Comparison of ENCODE assay signal across 8 cellular contexts in genomic region chr16:58734459-58734787, GRCh38. TPM values are rescaled to one million over a fixed set of nuclear protein-coding genes. Genes with fewer than 3 reads are reported as not detected.
DNase-seq lines count a peak whose midpoint lies in the region; ATAC-seq and TF ChIP-seq lines count a peak whose summit lies in the region.

No MANE protein-coding gene starts in this region.

- TF ChIP-seq POLR2A in gastrocnemius medialis (IDR thresholded peaks at IDR 0.05): no peak

- H3K79me2 ChIP-seq in GM23248 (ENCODE audit: insufficient read depth): peaks cover 45% of the 10 kb centered on the region

- no peaks in the 10 kb centered on the region for H3K9me3 ChIP-seq in GM23248 (ENCODE audit: low read depth)
- no peaks in the 10 kb centered on the region for H3K9me3 ChIP-seq in gastrocnemius medialis

- peak overlapping the region; percentile 94 to 98 (median 95) for H3K4me3 Mint-ChIP-seq in T-cell

- H3K27ac Mint-ChIP-seq in T-cell: peak overlapping the region; percentile 23 to 90

- no peaks in the 10 kb centered on the region for H3K36me3 Mint-ChIP-seq in T-cell

- H3K4me1 ChIP-seq in GM23248 (ENCODE audit: insufficient read depth) (peaks cover 11% of the 10 kb centered on the region), gastrocnemius medialis (peaks cover 37% of the 10 kb centered on the region in 2 donors)

- peak overlapping the region; percentile 86 for H3K4me2 ChIP-seq in GM23248 (ENCODE audit: unreplicated experiment)

- POLR2A ChIA-PET in T-cell (lab: Charles Lee): no interaction called here

- 35 to 36% methylated on average over 8 of the region's 8 CpGs for WGBS in GM23248 (ENCODE audit: low coverage in 1 of 2, low lambda C conversion rate in 2 of 2, missing lambda C conversion rate in 2 of 2), 2 experiments

- H4K20me1 ChIP-seq in GM23248 (ENCODE audit: insufficient read depth): no peaks in the 10 kb centered on the region

- intact Hi-C loops in gastrocnemius medialis (cut with DNase I; ENCODE audit: low total_unique reads): loop anchor here (2.0 to 10.0 kb wide), 3 partner anchors 50 to 340 kb away; partner anchors contain the start of genes GINS3 and SLC38A7

- H3K27ac ChIP-seq in GM23248: peak overlapping the region; percentile 28; the same call in 1 of the 2 replicates
- H3K27ac ChIP-seq in gastrocnemius medialis: peak overlapping the region; percentile 85 to 93 (median 92)

- H3K27me3 Mint-ChIP-seq in T-cell: peaks cover 0 to 2% of the 10 kb centered on the region in 2 donors

- TF ChIP-seq CTCF in fibroblast of the aortic adventitia (IDR thresholded peaks at IDR 0.05; ENCODE audit: insufficient read depth, low read length) (no peak), gastrocnemius medialis (IDR thresholded peaks at IDR 0.05 in 4 of 5, conservative IDR thresholded peaks at IDR 0.05 in 1 of 5) (no peak)

- H3K36me3 ChIP-seq in GM23248 (ENCODE audit: low read depth): no peaks in the 10 kb centered on the region
- H3K36me3 ChIP-seq in gastrocnemius medialis: no peaks in the 10 kb centered on the region

- no peaks in the 10 kb centered on the region for H3K9me3 Mint-ChIP-seq in T-cell

- peak overlapping the region; percentile 80 for H3K9ac ChIP-seq in GM23248

- CTCF ChIA-PET in T-cell (lab: Charles Lee): interaction anchor here (0.7 kb wide), 2 partner anchors 14 to 21 kb away, joined by 3 to 6 read pairs; no protein-coding TSS in a partner anchor

- ATAC-seq in T-cell (replicated peaks in 1 of 4): peak in 1 of 4 experiments; percentile 18
- peak in 1 of 2 donors; percentile 6 for ATAC-seq in gastrocnemius medialis
- ATAC-seq in GM19452 (IDR thresholded peaks at IDR 0.05; ENCODE audit: unreplicated experiment): no peak
- no peak for ATAC-seq in GM19324 (IDR thresholded peaks at IDR 0.05; ENCODE audit: low FRiP score, unreplicated experiment)

- no peak for DNase-seq in GM23248
- no peak for DNase-seq in T-cell
- no peak for DNase-seq in fibroblast of the aortic adventitia (ENCODE audit: low read depth)
- no peak for DNase-seq in gastrocnemius medialis
- DNase-seq in activated effector memory CD4-positive, alpha-beta T cell treated with anti-CD3 and anti-CD28 coated beads, Interleukin-2, amount 50 U/mL, for 16 hours: no peak
- DNase-seq in HuH-7.5 (ENCODE audit: low spot score): no peak

- in situ Hi-C loops in GM23248 (cut with MboI): no loop called here
- in situ Hi-C loops in gastrocnemius medialis (cut with MboI; ENCODE audit: low sequenced_read_pairs in 4 of 4): loop anchor here in 1 of 4 donors (25.0 kb wide), 1 partner anchor 222 kb away; the partner anchor contains the start of genes NDRG4 and SETD6

- H3F3A ChIP-seq in GM23248 (ENCODE audit: insufficient read depth): no peaks in the 10 kb centered on the region

- H3K27me3 ChIP-seq in GM23248 (replicated peaks; ENCODE audit: insufficient read depth) (no peaks in the 10 kb centered on the region), gastrocnemius medialis (no peaks in the 10 kb centered on the region)

- H3K4me1 Mint-ChIP-seq in T-cell: peaks cover 33 to 43% (median 38%) of the 10 kb centered on the region in 3 donors

- H2AFZ ChIP-seq in GM23248: peak overlapping the region; percentile 95

- no peaks in the 10 kb centered on the region for H3K9me2 ChIP-seq in GM23248 (ENCODE audit: insufficient read depth)

- H3K4me3 ChIP-seq in GM23248: peak overlapping the region; percentile 84
- H3K4me3 ChIP-seq in fibroblast of the aortic adventitia (ENCODE audit: low read depth, low read length): peak overlapping the region; percentile 90
- peak overlapping the region; percentile 79 to 96 (median 90) for H3K4me3 ChIP-seq in gastrocnemius medialis

RNA-seq across cellular contexts. Expression of gene GOT2, which starts 0.3 kb away (rescaled TPM):
- total RNA-seq in GM23248 (2014; rRNA removed; shearing (Covaris generic)): 40.3 and 46.5 TPM in 2 replicates
- 87.9 and 89.6 TPM in 2 replicates for polyA plus RNA-seq in GM23248 (2016; fragmentation: Nextera tagmentation; extraction: Ambion mirVana)
- total RNA-seq in T-cell: 10 to 100 TPM; 29.2 to 43.4 (median 42.0) TPM
- 13.1 and 29.9 TPM in 2 replicates for total RNA-seq in fibroblast of the aortic adventitia (ENCODE audit: low replicate concordance)
- 100 to 1,000 TPM; 135 to 253 (median 195) TPM for total RNA-seq in gastrocnemius medialis

RNA-seq across cellular contexts. Expression of gene SLC38A7, which starts 49.9 kb away (rescaled TPM):
- total RNA-seq in GM23248 (2014; rRNA removed; shearing (Covaris generic)): 16.1 and 21.2 TPM in 2 replicates
- polyA plus RNA-seq in GM23248 (2016; fragmentation: Nextera tagmentation; extraction: Ambion mirVana): 19.2 and 20.2 TPM in 2 replicates
- total RNA-seq in T-cell (10 to 100 TPM in 3 of 5 donors, 1 to 10 TPM in 2; 7.7 to 15.5 (median 13.4) TPM), fibroblast of the aortic adventitia (ENCODE audit: low replicate concordance) (17.3 and 27.4 TPM in 2 replicates), gastrocnemius medialis (10 to 100 TPM in 2 of 4 donors, 1 to 10 TPM in 2; 6.8 to 12.2 (median 9.1) TPM)
